Comparison of ENCODE assay signal across 14 cellular contexts in genomic region chr3:155065537-155065936, GRCh38. TPM values are rescaled to one million over a fixed set of nuclear protein-coding genes. Genes with fewer than 3 reads are reported as not detected.
DNase-seq lines count a peak whose midpoint lies in the region; ATAC-seq and TF ChIP-seq lines count a peak whose summit lies in the region.
"Had no signal": no experiment of that assay in that cellular context is flagged by ENCODE, and none has a peak within 500 bp of the region (broad histone marks: within the 10 kb centered on the region; RNA-seq: fewer than 3 reads in every experiment).

No MANE protein-coding gene starts in this region.

- POLR2A ChIA-PET in MCF 10A (lab: Yijun Ruan, JAX) (interaction anchor here (0.6 to 3.5 kb wide), 12 partner anchors 12 to 167 kb away, joined by 3 to 31 read pairs (median 4); partner anchors contain the start of gene MME), GM10248 (lab: Yijun Ruan, JAX) (no interaction called here)

- no peaks in the 10 kb centered on the region for H3K9me3 Mint-ChIP-seq in MCF 10A (ENCODE audit: unreplicated experiment)

- no peaks in the 10 kb centered on the region for H3K9me3 ChIP-seq in breast epithelium
- H3K9me3 ChIP-seq: BLaER1 had no signal

- H3K36me3 ChIP-seq in breast epithelium, result no peaks in the 10 kb centered on the region
- H3K36me3 ChIP-seq: BLaER1 had no signal

- H3K27me3 Mint-ChIP-seq in MCF 10A (ENCODE audit: insufficient read depth, unreplicated experiment), result no peaks in the 10 kb centered on the region

- no peak for TF ChIP-seq POLR2A in breast epithelium (IDR thresholded peaks at IDR 0.05)

- peak overlapping the region; percentile 66 for H3K27ac Mint-ChIP-seq in MCF 10A (ENCODE audit: low read depth, unreplicated experiment)

- no TSS peak for BruUV-seq in MCF 10A (replicated peaks; lab: Mats Ljungman, UMichigan)

- no peak for ATAC-seq in GM21576 (IDR thresholded peaks at IDR 0.05; ENCODE audit: unreplicated experiment)
- ATAC-seq: right cardiac atrium had no signal

- H3K27me3 ChIP-seq in breast epithelium, result no peaks in the 10 kb centered on the region
- H3K27me3 ChIP-seq: BLaER1 had no signal

- CTCF ChIA-PET in MCF 10A (lab: Yijun Ruan, JAX), result interaction anchor here (0.6 to 2.4 kb wide), 5 partner anchors 94 to 636 kb away, joined by 3 to 8 read pairs (median 5); no protein-coding TSS in a partner anchor
- CTCF ChIA-PET in GM10248 (lab: Yijun Ruan, JAX), result no interaction called here

- peak; percentile 87 for DNase-seq in MCF 10A (ENCODE audit: unreplicated experiment)
- DNase-seq in breast epithelium (ENCODE audit: low spot score in 2 of 2), result no peak
- peak; percentile 85 for DNase-seq in RKO (ENCODE audit: low spot score)
- peak; percentile 73 for DNase-seq in fibroblast of the conjunctiva (ENCODE audit: low read depth)
- no peak for DNase-seq in GM10248 (ENCODE audit: extremely low spot score)
- no peak for DNase-seq in HuH-7.5 (ENCODE audit: low spot score)
- no peak for DNase-seq in retina
- DNase-seq: NCI-H2081 treated with DMSO at 0.1 percent for 48 hours; right cardiac atrium; stimulated activated CD8-positive, alpha-beta memory T cell treated with anti-CD3 and anti-CD28 coated beads, Interleukin-4, amount 100 ng/mL, for 48 hours; T-helper 2 cell had no signal

- H3K4me3 ChIP-seq in breast epithelium, result no peak overlapping the region
- H3K4me3 ChIP-seq: BLaER1, coronary artery had no signal

- intact Hi-C loops in MCF 10A (cut with micrococcal nuclease), result loop anchor here (5.0 kb wide), 1 partner anchor 93 kb away; no protein-coding TSS in a partner anchor
- intact Hi-C loops in breast epithelium (cut with DNase I; ENCODE audit: low total_unique reads), result no loop called here

- TF ChIP-seq CTCF in MCF 10A (IDR thresholded peaks at IDR 0.05; ENCODE audit: unreplicated experiment), result no peak
- no peak for TF ChIP-seq CTCF in breast epithelium (IDR thresholded peaks at IDR 0.05)
- TF ChIP-seq CTCF in GM10248 (IDR thresholded peaks at IDR 0.05; ENCODE audit: control extremely low read depth, extremely low read depth, low read depth, missing control alignments), result no peak

- no peak overlapping the region for H3K4me3 Mint-ChIP-seq in MCF 10A (ENCODE audit: unreplicated experiment)

- no peaks in the 10 kb centered on the region for H3K36me3 Mint-ChIP-seq in MCF 10A (ENCODE audit: insufficient read depth, unreplicated experiment)

- peaks cover 25% of the 10 kb centered on the region for H3K4me1 Mint-ChIP-seq in MCF 10A (ENCODE audit: insufficient read depth, unreplicated experiment)

- no peaks in the 10 kb centered on the region for H3K4me1 ChIP-seq in breast epithelium

- no peak overlapping the region for H3K27ac ChIP-seq in breast epithelium
- H3K27ac ChIP-seq: BLaER1, coronary artery had no signal

RNA-seq across cellular contexts. Expression of gene MME, which starts 14.6 kb away (rescaled TPM):
- total RNA-seq in MCF 10A (2022) (26.3 and 37.0 TPM in 2 replicates), breast epithelium (100 to 1,000 TPM; 114 to 155 (median 119) TPM)

Comparison
In these comparisons a context has a peak if more than half of its experiments do, and no peak if none do; other contexts are left out.
1. DNase-seq: peak in MCF 10A (single experiment), RKO (single experiment) and fibroblast of the conjunctiva (single experiment); none in breast epithelium (0 of 2), GM10248 (single experiment), HuH-7.5 (single experiment) and retina (single experiment).